1 cellular context compared by ENCODE assay signal in genomic region chr15:65342493-65342892, GRCh38.
TF ChIP-seq lines count a peak whose summit lies in the region.

No MANE protein-coding gene starts in this region.

TF ChIP-seq in IMR-90, 13 proteins besides CTCF, POLR2A, EP300 and RAD21:
- TF ChIP-seq NFE2L2 (IDR thresholded peaks at IDR 0.05; ENCODE audit: low read depth, low read length), result no peak
- TF ChIP-seq CEBPB (IDR thresholded peaks at IDR 0.05; ENCODE audit: low read depth, low read length), result no peak
- TF ChIP-seq BHLHE40 (IDR thresholded peaks at IDR 0.05; ENCODE audit: low read depth, low read length), result no peak
- no peak for TF ChIP-seq RCOR1 (IDR thresholded peaks at IDR 0.05; ENCODE audit: insufficient replicate concordance, low read length)
- TF ChIP-seq SMC3 (IDR thresholded peaks at IDR 0.05; ENCODE audit: low read depth, low read length), result no peak
- TF ChIP-seq USF2 (IDR thresholded peaks at IDR 0.05; ENCODE audit: low read depth, low read length), result no peak
- no peak for TF ChIP-seq ELK1 (IDR thresholded peaks at IDR 0.05; ENCODE audit: borderline replicate concordance, low read depth, low read length)
- no peak for TF ChIP-seq RFX5 (IDR thresholded peaks at IDR 0.05; ENCODE audit: low read depth, low read length)
- TF ChIP-seq MAZ (IDR thresholded peaks at IDR 0.05; ENCODE audit: borderline replicate concordance, low read depth, low read length), result no peak
- no peak for TF ChIP-seq MAFK (IDR thresholded peaks at IDR 0.05; ENCODE audit: low read depth, low read length)
- no peak for TF ChIP-seq MXI1 (IDR thresholded peaks at IDR 0.05; ENCODE audit: borderline replicate concordance, low read depth, low read length)
- no peak for TF ChIP-seq CHD1 (IDR thresholded peaks at IDR 0.05; ENCODE audit: low read depth, low read length)
